Comparison of ENCODE assay signal across 13 cellular contexts in the genomic region with DNA sequence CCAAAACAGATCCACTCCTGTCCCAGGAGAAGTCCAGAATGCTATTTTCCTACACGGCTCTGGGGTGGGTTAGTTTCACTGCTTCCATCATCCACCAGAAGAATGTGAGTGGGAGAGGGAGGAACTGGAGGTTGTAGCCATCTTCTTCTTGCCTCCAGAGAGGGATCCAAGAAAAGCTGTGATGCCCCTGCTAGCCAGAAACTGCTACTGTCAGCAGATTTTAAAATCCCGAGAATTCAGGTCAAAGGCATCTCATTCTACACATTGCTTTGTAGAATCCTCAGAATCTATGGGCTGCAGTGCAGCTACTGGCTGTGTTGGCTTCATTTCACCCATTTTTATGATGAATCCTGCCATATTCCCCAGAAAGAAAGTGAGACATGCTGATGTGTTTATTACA. TPM values are rescaled to one million over a fixed set of nuclear protein-coding genes. Genes with fewer than 3 reads are reported as not detected.
DNase-seq lines count a peak whose midpoint lies in the region; ATAC-seq and TF ChIP-seq lines count a peak whose summit lies in the region.
"Had no signal": no experiment of that assay in that cellular context is flagged by ENCODE, and none has a peak within 500 bp of the region (broad histone marks: within the 10 kb centered on the region; RNA-seq: fewer than 3 reads in every experiment).

No MANE protein-coding gene starts in this region.

- H3K36me3 Mint-ChIP-seq in nephron progenitor cell (ENCODE audit: low read depth): peaks cover 8% of the 10 kb centered on the region

- ATAC-seq in Right ventricle myocardium inferior (no peak), heart left ventricle (peak in 1 of 4 donors; percentile 51), HG02623 (IDR thresholded peaks at IDR 0.05; ENCODE audit: unreplicated experiment) (no peak), GM21367 (IDR thresholded peaks at IDR 0.05; ENCODE audit: unreplicated experiment) (no peak)

- TF ChIP-seq CTCF in cardiac muscle cell (IDR thresholded peaks at IDR 0.05; ENCODE audit: low read depth, low read length) (no peak), heart left ventricle (IDR thresholded peaks at IDR 0.05) (no peak), nephron progenitor cell (IDR thresholded peaks at IDR 0.05) (no peak)

- no peak for TF ChIP-seq POLR2A in heart left ventricle (IDR thresholded peaks at IDR 0.05)

- no peak overlapping the region for H3K4me3 ChIP-seq in cardiac muscle cell
- H3K4me3 ChIP-seq in heart left ventricle: no peak overlapping the region
- H3K4me3 ChIP-seq: HAP-1 had no signal

- peaks cover 14% of the 10 kb centered on the region for H3K27me3 Mint-ChIP-seq in nephron progenitor cell (ENCODE audit: low read depth, poor library complexity)

- WGBS in heart left ventricle, 4 donors: 76 to 84% (median 83%) methylated on average over 2 of the region's 2 CpGs

- H3K27ac ChIP-seq in cardiac muscle cell: peak overlapping the region; percentile 80
- peak overlapping the region in 7 of 12 donors; percentile 50 to 84 (median 67) for H3K27ac ChIP-seq in heart left ventricle

- H3K27me3 ChIP-seq in cardiac muscle cell (no peaks in the 10 kb centered on the region), heart left ventricle (no peaks in the 10 kb centered on the region)

- H3K36me3 ChIP-seq in cardiac muscle cell (no peaks in the 10 kb centered on the region), heart left ventricle (no peaks in the 10 kb centered on the region)
- H3K36me3 ChIP-seq: HAP-1 had no signal

- H3K4me1 ChIP-seq in cardiac muscle cell (ENCODE audit: low read depth): peaks cover 14% of the 10 kb centered on the region
- peaks cover 0 to 25% (median 7%) of the 10 kb centered on the region in 12 donors for H3K4me1 ChIP-seq in heart left ventricle
- H3K4me1 ChIP-seq: HAP-1 had no signal

- no peak overlapping the region for H3K4me3 Mint-ChIP-seq in nephron progenitor cell

- peak overlapping the region; percentile 94 for H3K27ac Mint-ChIP-seq in nephron progenitor cell

- intact Hi-C loops in Right ventricle myocardium inferior (cut with DNase I) (no loop called here), heart left ventricle (cut with DNase I) (no loop called here)

- H3K4me1 Mint-ChIP-seq in nephron progenitor cell: peaks cover 29% of the 10 kb centered on the region

- peaks cover 12% of the 10 kb centered on the region for H3K9me3 Mint-ChIP-seq in nephron progenitor cell

- DNase-seq in cardiac muscle cell (ENCODE audit: low read depth in 1 of 2, low spot score in 1 of 2) (peak in 1 of 2 donors; percentile 37), Right ventricle myocardium inferior (ENCODE audit: missing footprints) (no peak), heart left ventricle (no peak), nephron progenitor cell (no peak), NCI-H2227 treated with DMSO at 0.1 percent for 48 hours (lab: John Stamatoyannopoulos, UW) (no peak), NOMO-1 treated with DMSO at 0.1 percent for 48 hours (lab: John Stamatoyannopoulos, UW; ENCODE audit: unreplicated experiment) (no peak)
- DNase-seq: C1 segment of cervical spinal cord, DMS 273 treated with DMSO at 0.1 percent for 48 hours, NCI-H1436 treated with DMSO at 0.1 percent for 48 hours, NCI-H524 treated with DMSO at 0.1 percent for 48 hours had no signal

- H3K9me3 ChIP-seq in cardiac muscle cell (ENCODE audit: low read depth) (no peaks in the 10 kb centered on the region), heart left ventricle (peaks cover 0 to 9% (median 0%) of the 10 kb centered on the region in 12 donors)
- H3K9me3 ChIP-seq: HAP-1 had no signal

RNA-seq across cellular contexts. Expression of gene MYH10, which starts 49.9 kb away (rescaled TPM):
- total RNA-seq in cardiac muscle cell (152 and 194 TPM in 2 replicates), Right ventricle myocardium inferior (29.1 TPM), heart left ventricle (10 to 100 TPM; 29.0 to 62.1 (median 40.8) TPM)
- polyA plus RNA-seq in cardiac muscle cell (147 and 159 TPM in 2 replicates), heart left ventricle (10 to 100 TPM; 10.6 to 25.8 TPM)
